ENCODE assay signal across 27 cellular contexts in the genomic region with DNA sequence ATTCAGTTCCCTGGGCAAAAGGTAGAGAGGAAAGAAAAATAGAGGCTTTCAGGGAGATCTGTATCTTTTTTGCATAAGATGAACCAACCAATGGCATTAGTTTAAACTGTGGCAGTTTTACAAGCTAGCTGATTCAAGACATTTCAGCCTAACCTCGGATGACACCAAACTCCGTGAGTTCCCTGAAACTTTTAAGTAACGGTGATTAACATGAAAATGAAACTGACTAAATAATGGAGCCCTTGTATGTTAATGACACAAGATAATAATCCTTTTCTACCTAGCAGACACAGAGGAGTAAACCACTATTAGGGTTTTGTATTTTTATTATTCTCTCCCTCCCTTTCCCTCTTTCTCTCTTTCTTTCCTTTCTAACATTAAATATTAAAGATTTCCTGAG.
DNase-seq lines count a peak whose midpoint lies in the region; ATAC-seq and TF ChIP-seq lines count a peak whose summit lies in the region.
"Had no signal": no experiment of that assay in that cellular context is flagged by ENCODE, and none has a peak within 500 bp of the region (broad histone marks: within the 10 kb centered on the region; RNA-seq: fewer than 3 reads in every experiment).

No MANE protein-coding gene starts in this region.

- H3K9ac ChIP-seq in SK-N-MC (ENCODE audit: insufficient read length) (peak overlapping the region; percentile 9), parathyroid adenoma (no peak overlapping the region)
- H3K9ac ChIP-seq: SK-N-SH had no signal

- H3K4me1 ChIP-seq in HAP-1 (peaks cover 5% of the 10 kb centered on the region; the same call in 1 of the 2 replicates), parathyroid adenoma (no peaks in the 10 kb centered on the region)
- H3K4me1 ChIP-seq: A549, Peyer's patch had no signal

- no peaks in the 10 kb centered on the region for H3K9me3 ChIP-seq in HAP-1
- no peaks in the 10 kb centered on the region for H3K9me3 ChIP-seq in SK-N-MC (ENCODE audit: low read depth, low read length)
- H3K9me3 ChIP-seq in parathyroid adenoma (ENCODE audit: control insufficient read depth, low read length), result no peaks in the 10 kb centered on the region
- H3K9me3 ChIP-seq: A549, Peyer's patch, SK-N-SH had no signal

- H3K79me2 ChIP-seq in parathyroid adenoma, result no peaks in the 10 kb centered on the region

- no peaks in the 10 kb centered on the region for H3K27me3 ChIP-seq in HAP-1 (ENCODE audit: low read depth)
- H3K27me3 ChIP-seq in parathyroid adenoma (ENCODE audit: control insufficient read depth, insufficient read depth, low read length), result no peaks in the 10 kb centered on the region
- H3K27me3 ChIP-seq: Peyer's patch had no signal

- in situ Hi-C loops in HAP-1 (cut with MboI; ENCODE audit: low sequenced_read_pairs), result no loop called here

- ATAC-seq in GM21786 (IDR thresholded peaks at IDR 0.05; ENCODE audit: unreplicated experiment), result no peak
- ATAC-seq: A549 had no signal

- peak overlapping the region; percentile 28; the same call in 1 of the 2 replicates for H3K27ac ChIP-seq in SK-N-MC
- H3K27ac ChIP-seq in parathyroid adenoma, result no peak overlapping the region
- H3K27ac ChIP-seq: A549, Peyer's patch had no signal

- no peak overlapping the region for H2AFZ ChIP-seq in parathyroid adenoma

- DNase-seq in HAP-1 (ENCODE audit: low spot score in 2 of 2) (peak; percentile 8 to 46), SK-N-MC (ENCODE audit: low read depth, low spot score) (no peak), fibroblast of mammary gland (ENCODE audit: low read depth) (peak; percentile 5), posterior vena cava (ENCODE audit: low spot score) (no peak), DMS53 treated with DMSO at 0.1 percent for 48 hours (lab: John Stamatoyannopoulos, UW; ENCODE audit: unreplicated experiment) (no peak)
- DNase-seq: C1 segment of cervical spinal cord; CD4-positive, alpha-beta memory T cell; COR-L47; DMS79; EL; GDM1; HCEC 1CT; IMR-90; KG1; NCI-H1105; NCI-H1436 treated with DMSO at 0.1 percent for 48 hours; NCI-H2029; NCI-H2227 treated with DMSO at 0.1 percent for 48 hours; NCI-H69; OCI-M1; Peyer's patch; SIG-M5; SK-N-SH; SW 1271 had no signal

- H3K4me2 ChIP-seq in parathyroid adenoma (ENCODE audit: low read length), result peak overlapping the region; percentile 43
- H3K4me2 ChIP-seq: A549, SK-N-SH had no signal

- H3K36me3 ChIP-seq in HAP-1 (replicated peaks) (no peaks in the 10 kb centered on the region), SK-N-MC (ENCODE audit: insufficient read depth, low read length) (no peaks in the 10 kb centered on the region), parathyroid adenoma (ENCODE audit: control insufficient read depth, insufficient read depth, low read length) (no peaks in the 10 kb centered on the region)
- H3K36me3 ChIP-seq: Peyer's patch had no signal

- intact Hi-C loops in posterior vena cava (cut with DNase I), result no loop called here

- no peak for TF ChIP-seq CTCF in fibroblast of mammary gland (conservative IDR thresholded peaks at IDR 0.05; ENCODE audit: control insufficient read depth, insufficient read depth, low read depth, low read length)
- no peak for TF ChIP-seq CTCF in parathyroid adenoma (IDR thresholded peaks at IDR 0.05)

- no peak overlapping the region for H3K4me3 ChIP-seq in HAP-1
- H3K4me3 ChIP-seq in SK-N-MC, result peak overlapping the region; percentile 44; the same call in 1 of the 2 replicates
- H3K4me3 ChIP-seq in fibroblast of mammary gland (ENCODE audit: control insufficient read depth, low read depth, low read length), result no peak overlapping the region
- no peak overlapping the region for H3K4me3 ChIP-seq in parathyroid adenoma (ENCODE audit: low read depth, low read length)
- H3K4me3 ChIP-seq: A549, Peyer's patch had no signal

Comparison
In these comparisons a context has a peak if more than half of its experiments do, and no peak if none do; other contexts are left out.
1. DNase-seq: peak in HAP-1 (2 of 2) and fibroblast of mammary gland (single experiment); none in SK-N-MC (single experiment), posterior vena cava (single experiment) and DMS53 treated with DMSO at 0.1 percent for 48 hours (single experiment).